1 cellular context compared by ENCODE assay signal in the genomic region with DNA sequence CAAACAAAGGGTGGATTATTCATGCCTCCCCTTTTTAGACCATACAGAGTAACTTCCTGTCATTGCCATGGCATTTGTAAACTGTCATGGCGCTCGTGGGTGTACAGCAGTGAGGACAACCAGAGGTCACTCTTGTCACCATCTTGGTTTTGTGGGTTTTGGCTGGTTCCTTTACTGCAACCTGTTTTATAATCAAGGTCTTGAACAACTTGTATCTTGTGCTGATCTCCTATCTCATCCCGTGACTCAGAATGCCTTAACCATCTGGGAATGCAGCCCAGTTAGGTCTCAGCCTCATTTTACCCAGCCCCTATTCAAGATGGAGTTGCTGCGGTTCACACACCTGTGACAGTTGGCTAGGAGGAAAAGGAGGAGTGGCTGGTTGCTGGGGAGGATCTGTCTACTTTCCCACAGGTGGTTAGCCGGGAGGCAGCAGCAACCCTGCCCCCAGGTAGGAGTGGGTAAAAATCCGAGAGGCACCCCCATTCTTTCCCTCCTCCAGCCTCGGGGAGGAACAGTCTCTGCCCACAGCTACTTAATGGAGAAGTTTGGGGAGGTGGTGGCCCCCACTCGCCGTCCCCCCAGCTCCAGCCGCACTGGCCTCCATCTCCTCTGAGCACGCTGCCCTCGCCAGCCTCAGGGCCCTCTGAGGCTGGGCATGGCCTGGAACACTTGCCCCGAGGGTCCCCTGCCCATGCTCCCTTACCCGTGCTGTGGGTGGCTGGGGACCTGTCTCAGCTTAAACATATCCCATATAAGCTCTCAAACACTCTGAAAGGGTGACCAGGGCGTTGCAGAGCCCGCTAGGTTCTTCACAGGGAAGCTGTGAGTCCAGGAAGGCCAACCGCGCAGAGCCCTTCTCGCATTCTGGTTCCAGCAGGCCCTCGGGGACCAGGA.
TF ChIP-seq lines count a peak whose summit lies in the region.

No MANE protein-coding gene starts in this region.

TF ChIP-seq in endothelial cell of umbilical vein, 7 proteins besides CTCF, POLR2A, EP300 and RAD21:
- TF ChIP-seq POLR2AphosphoS5 (IDR thresholded peaks at IDR 0.05; ENCODE audit: insufficient read depth, low read depth, low read length) (no peak), GATA2 (IDR thresholded peaks at IDR 0.05; ENCODE audit: insufficient read depth, insufficient read length, low read depth, low read length) (peak; percentile 62)
TF ChIP-seq in endothelial cell of umbilical vein: peak in this region for 1.
